27 cellular contexts compared by ENCODE assay signal in the genomic region with DNA sequence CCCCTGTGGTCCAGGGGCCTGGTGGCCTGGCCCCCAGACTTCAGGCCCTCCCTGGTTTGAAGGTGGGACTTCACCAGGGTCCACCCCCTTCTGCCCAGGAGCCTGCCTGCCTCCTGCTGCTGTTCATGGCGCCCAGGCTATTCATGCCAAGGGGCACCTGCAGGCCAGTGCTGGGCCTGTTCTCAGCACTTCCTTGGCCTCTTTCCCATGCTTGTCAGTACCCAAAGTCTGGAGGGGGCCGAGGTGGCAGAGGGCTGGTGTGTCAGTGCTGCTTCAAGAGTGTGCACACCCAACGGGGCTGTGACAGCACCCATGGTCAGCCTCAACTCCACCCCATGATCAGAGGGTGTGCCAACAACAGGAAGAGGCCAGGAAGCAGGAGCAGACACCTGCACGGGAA.
"Had no signal": no experiment of that assay in that cellular context is flagged by ENCODE, and none has a peak within 500 bp of the region (broad histone marks: within the 10 kb centered on the region; RNA-seq: fewer than 3 reads in every experiment).

No MANE protein-coding gene starts in this region.

- H3K36me3 ChIP-seq: pancreas, prostate gland, right lobe of liver, sigmoid colon, stomach, thoracic aorta, thyroid gland, transverse colon, upper lobe of right lung, uterus had no signal

- H3K27ac ChIP-seq: pancreas, prostate gland, right lobe of liver, sigmoid colon, stomach, thoracic aorta, thyroid gland, transverse colon, upper lobe of right lung, uterus had no signal

- H3K27me3 Mint-ChIP-seq: naive thymus-derived CD4-positive, alpha-beta T cell; natural killer cell treated with Interleukin-12 subunit alpha and Interleukin-12 subunit beta and Interleukin-15 and Interleukin-18, amount 100 ng/mL, for 72 hours; stimulated activated naive B cell treated with anti-CD40 and anti-IgM and Interleukin-4, amounts not matched to agents 10 μg/mL and 1 μg/mL and 100 μg/mL, for 72 hours; stimulated activated naive CD8-positive, alpha-beta T cell treated with anti-CD3 and anti-CD28 coated beads, Interleukin-15, Interleukin-2, amounts not matched to agents 100 ng/mL and 50 ng/mL, for 24 hours; type B pancreatic cell had no signal

- FAIRE-seq: pancreas, small intestine had no signal

- DNase-seq: naive thymus-derived CD4-positive, alpha-beta T cell; nephron progenitor cell; occipital lobe; retina; right cardiac atrium; right lobe of liver; sigmoid colon; small intestine; stimulated activated CD4-positive, alpha-beta T cell treated with anti-CD3 and anti-CD28 coated beads, Interleukin-15, amount 100 ng/mL, for 24 hours; stimulated activated CD4-positive, alpha-beta T cell treated with anti-CD3 and anti-CD28 coated beads, Interleukin-2, amount 100 ng/mL, for 24 hours; stimulated activated CD4-positive, alpha-beta T cell treated with anti-CD3 and anti-CD28 coated beads, Interleukin-2, amount 100 ng/mL, for 48 hours; stimulated activated CD4-positive, alpha-beta T cell treated with anti-CD3 and anti-CD28 coated beads, Interleukin-4, amount 100 ng/mL, for 24 hours; stimulated activated naive B cell treated with anti-CD40 and anti-IgM and Interleukin-4, amounts not matched to agents 10 μg/mL and 1 μg/mL and 100 μg/mL, for 72 hours; stimulated activated naive CD4-positive, alpha-beta T cell treated with Interleukin-2 at 50 U/mL for 16 hours; stomach; thyroid gland; transverse colon; upper lobe of right lung; uterus had no signal

- H3K4me1 ChIP-seq: pancreas, prostate gland, sigmoid colon, thyroid gland, transverse colon, uterus had no signal

- H3K27ac Mint-ChIP-seq: naive thymus-derived CD4-positive, alpha-beta T cell; natural killer cell treated with Interleukin-12 subunit alpha and Interleukin-12 subunit beta and Interleukin-15 and Interleukin-18, amount 100 ng/mL, for 72 hours; nephron progenitor cell; stimulated activated effector memory CD8-positive, alpha-beta T cell treated with anti-CD3 and anti-CD28 coated beads, Interleukin-12 subunit alpha, Interleukin-12 subunit beta, amount 100 ng/mL, for 72 hours; stimulated activated naive B cell treated with anti-CD40 and anti-IgM and Interleukin-4, amounts not matched to agents 10 μg/mL and 1 μg/mL and 100 μg/mL, for 72 hours; stimulated activated naive CD8-positive, alpha-beta T cell treated with anti-CD3 and anti-CD28 coated beads, Interleukin-15, Interleukin-2, amounts not matched to agents 100 ng/mL and 50 ng/mL, for 24 hours; type B pancreatic cell had no signal

- H3K4me3 ChIP-seq: pancreas, prostate gland, right lobe of liver, sigmoid colon, stomach, thoracic aorta, thyroid gland, transverse colon, upper lobe of right lung, uterus had no signal

- H3K27me3 ChIP-seq: pancreas, right lobe of liver, sigmoid colon, stomach, thyroid gland, transverse colon, upper lobe of right lung, uterus had no signal

- H3K4me3 Mint-ChIP-seq: naive thymus-derived CD4-positive, alpha-beta T cell; natural killer cell treated with Interleukin-12 subunit alpha and Interleukin-12 subunit beta and Interleukin-15 and Interleukin-18, amount 100 ng/mL, for 72 hours; nephron progenitor cell; neural crest cell; stimulated activated effector memory CD8-positive, alpha-beta T cell treated with anti-CD3 and anti-CD28 coated beads, Interleukin-12 subunit alpha, Interleukin-12 subunit beta, amount 100 ng/mL, for 72 hours; stimulated activated naive B cell treated with anti-CD40 and anti-IgM and Interleukin-4, amounts not matched to agents 10 μg/mL and 1 μg/mL and 100 μg/mL, for 72 hours; stimulated activated naive CD8-positive, alpha-beta T cell treated with anti-CD3 and anti-CD28 coated beads, Interleukin-15, Interleukin-2, amounts not matched to agents 100 ng/mL and 50 ng/mL, for 24 hours; type B pancreatic cell had no signal

- ATAC-seq: naive thymus-derived CD4-positive, alpha-beta T cell; pancreas; stimulated activated effector memory CD8-positive, alpha-beta T cell treated with anti-CD3 and anti-CD28 coated beads, Interleukin-12 subunit alpha, Interleukin-12 subunit beta, amount 100 ng/mL, for 72 hours; stimulated activated naive B cell treated with anti-CD40 and anti-IgM and Interleukin-4, amounts not matched to agents 10 μg/mL and 1 μg/mL and 100 μg/mL, for 72 hours; upper lobe of right lung had no signal

- H3K9me3 ChIP-seq: pancreas, prostate gland, right lobe of liver, thoracic aorta, thyroid gland, upper lobe of right lung, uterus had no signal

- H3K36me3 Mint-ChIP-seq: stimulated activated effector memory CD8-positive, alpha-beta T cell treated with anti-CD3 and anti-CD28 coated beads, Interleukin-12 subunit alpha, Interleukin-12 subunit beta, amount 100 ng/mL, for 72 hours; type B pancreatic cell had no signal

- H3K4me1 Mint-ChIP-seq: nephron progenitor cell, neural crest cell had no signal
